ENCODE assay signal across 12 cellular contexts in genomic region chr10:30247704-30248103, GRCh38.
DNase-seq lines count a peak whose midpoint lies in the region; ATAC-seq, FAIRE-seq and TF ChIP-seq lines count a peak whose summit lies in the region.
"Had no signal": no experiment of that assay in that cellular context is flagged by ENCODE, and none has a peak within 500 bp of the region (broad histone marks: within the 10 kb centered on the region; RNA-seq: fewer than 3 reads in every experiment).

No MANE protein-coding gene starts in this region.

- no peak overlapping the region for H3K4me3 ChIP-seq in GM12878
- H3K4me3 ChIP-seq in dorsolateral prefrontal cortex, result no peak overlapping the region
- H3K4me3 ChIP-seq: lower lobe of right lung had no signal

- peak; percentile 66 for ATAC-seq in GM21576 (IDR thresholded peaks at IDR 0.05; ENCODE audit: unreplicated experiment)
- peak; percentile 75 for ATAC-seq in GM12878
- no peak for ATAC-seq in HG03378 (IDR thresholded peaks at IDR 0.05; ENCODE audit: unreplicated experiment)
- ATAC-seq: esophagus mucosa, lower lobe of right lung had no signal

- H3K27ac ChIP-seq in GM12878 (ENCODE audit: control insufficient read depth, insufficient read depth) (no peak overlapping the region), dorsolateral prefrontal cortex (no peak overlapping the region)
- H3K27ac ChIP-seq: lower lobe of right lung had no signal

- CTCF ChIA-PET in GM12878 (lab: Yijun Ruan, JAX), result interaction anchor here (0.8 to 1.5 kb wide), 3 partner anchors 9 to 249 kb away, joined by 3 read pairs; no protein-coding TSS in a partner anchor

- RAD21 ChIA-PET in GM12878 (lab: Charles Lee; ENCODE audit: unreplicated experiment), result no interaction called here

- TF ChIP-seq EP300 in GM12878 (IDR thresholded peaks at IDR 0.05; ENCODE audit: borderline replicate concordance in 1 of 2, control insufficient read depth in 1 of 2, low read depth in 2 of 2, low read length in 2 of 2), result no peak

- no peak for TF ChIP-seq POLR2A in GM12878 (IDR thresholded peaks at IDR 0.05; ENCODE audit: low read depth, low read length)

- intact Hi-C loops in GM12878 (cut with micrococcal nuclease; ENCODE audit: unreplicated experiment), result no loop called here
- intact Hi-C loops in dorsolateral prefrontal cortex (cut with DNase I), result no loop called here

- H3K4me2 ChIP-seq in GM12878 (ENCODE audit: control insufficient read depth, insufficient read depth), result no peak overlapping the region

- no peak overlapping the region; the same call in 1 of the 2 replicates for H2AFZ ChIP-seq in GM12878 (ENCODE audit: control insufficient read depth, low read depth, low read length)

- H3K9me3 ChIP-seq in GM12878 (replicated peaks; ENCODE audit: control insufficient read depth, insufficient read depth, low read length), result no peaks in the 10 kb centered on the region; the same call in 2 of the 3 replicates
- H3K9me3 ChIP-seq: lower lobe of right lung had no signal

- SMC1A ChIA-PET in GM12878 (lab: Charles Lee; ENCODE audit: uncharacterized antibody, unreplicated experiment), result no interaction called here

- in situ Hi-C loops in GM12878 (cut with MboI), result loop anchor here (25.0 kb wide), 1 partner anchor 235 kb away; no protein-coding TSS in a partner anchor

- no TSS peak for BruUV-seq in GM12878 (replicated peaks; lab: Mats Ljungman, UMichigan)

- H3K36me3 ChIP-seq in GM12878 (ENCODE audit: control insufficient read depth in 2 of 2, insufficient read depth in 2 of 2, low read length in 1 of 2), result no peaks in the 10 kb centered on the region
- H3K36me3 ChIP-seq: lower lobe of right lung had no signal

- no peak overlapping the region for H3K9ac ChIP-seq in GM12878 (ENCODE audit: control insufficient read depth, insufficient read depth, low read length)

- no peaks in the 10 kb centered on the region for H3K4me1 ChIP-seq in GM12878 (ENCODE audit: control insufficient read depth, insufficient read depth, low read length)
- H3K4me1 ChIP-seq: lower lobe of right lung had no signal

- DNase-seq in GF-D8 (lab: John Stamatoyannopoulos, UW), result peak; percentile 21
- DNase-seq in NOMO-1 (lab: John Stamatoyannopoulos, UW; ENCODE audit: unreplicated experiment in 2 of 2), result peak; percentile 41 to 69
- DNase-seq in GM12878 (ENCODE audit: low read depth, low spot score), result no peak
- no peak for DNase-seq in stimulated activated CD4-positive, alpha-beta T cell treated with anti-CD3 and anti-CD28 coated beads, Interleukin-1b, Interleukin-23, amount 100 ng/mL, for 48 hours
- no peak for DNase-seq in dorsolateral prefrontal cortex
- no peak for DNase-seq in medulla oblongata (ENCODE audit: extremely low spot score)
- DNase-seq: lower lobe of right lung, NCI-H2227 treated with DMSO at 0.1 percent for 48 hours, T-helper 9 cell had no signal

- TF ChIP-seq CTCF in GM12878 (IDR thresholded peaks at IDR 0.05 in 2 of 3, conservative IDR thresholded peaks at IDR 0.05 in 1 of 3; ENCODE audit: control insufficient read depth in 2 of 3, extremely low read depth in 1 of 3, insufficient read depth in 1 of 3, low read depth in 3 of 3, low read length in 3 of 3) (no peak), dorsolateral prefrontal cortex (IDR thresholded peaks at IDR 0.05 in 54 of 56, conservative IDR thresholded peaks at IDR 0.05 in 2 of 56; ENCODE audit: low read depth in 1 of 56, partially characterized antibody in 56 of 56) (no peak)

- no peak for TF ChIP-seq RAD21 in GM12878 (IDR thresholded peaks at IDR 0.05; ENCODE audit: insufficient read depth, low read depth, low read length)

- no peaks in the 10 kb centered on the region for H4K20me1 ChIP-seq in GM12878 (ENCODE audit: control insufficient read depth, insufficient read depth)

- WGBS in GM12878 (ENCODE audit: insufficient coverage, insufficient replicate concordance, low lambda C conversion rate, missing lambda C conversion rate), result 45% methylated on average over 4 of the region's 4 CpGs

- no peak for FAIRE-seq in GM12878 (lab: Jason Lieb, UNC)

- POLR2A ChIA-PET in GM12878 (lab: Charles Lee), result interaction anchor here (0.5 kb wide), 1 partner anchor 283 kb away, joined by 5 read pairs; no protein-coding TSS in a partner anchor

- H3K27me3 ChIP-seq in GM12878 (replicated peaks in 1 of 2; ENCODE audit: control insufficient read depth in 2 of 2, insufficient read depth in 2 of 2, low read length in 1 of 2) (no peaks in the 10 kb centered on the region), dorsolateral prefrontal cortex (no peaks in the 10 kb centered on the region)

- H3K79me2 ChIP-seq in GM12878 (ENCODE audit: control insufficient read depth, insufficient read depth, low read length), result no peaks in the 10 kb centered on the region

TF ChIP-seq in GM12878, 131 proteins besides CTCF, POLR2A, EP300 and RAD21:
- peak; percentile 84 for TF ChIP-seq SPI1 (IDR thresholded peaks at IDR 0.05; ENCODE audit: borderline replicate concordance, insufficient read depth, low read depth, low read length)
- 0 out of 2 replicates have a peak, but pooled peaks have one; percentile 35 for TF ChIP-seq CBX5 (IDR thresholded peaks at IDR 0.05; ENCODE audit: low read depth)
- TF ChIP-seq IRF5 (IDR thresholded peaks at IDR 0.05; ENCODE audit: borderline replicate concordance), result no peak
- TF ChIP-seq MLLT1 (IDR thresholded peaks at IDR 0.05), result 0 out of 2 replicates have a peak, but pooled peaks have one; percentile 25
TF ChIP-seq in GM12878: peak in this region for 3.

Comparison
In these comparisons a context has a peak if more than half of its experiments do, and no peak if none do; other contexts are left out.
1. DNase-seq: peak in GF-D8 (single experiment) and NOMO-1 (2 of 2); none in GM12878 (single experiment), stimulated activated CD4-positive, alpha-beta T cell treated with anti-CD3 and anti-CD28 coated beads, Interleukin-1b, Interleukin-23, amount 100 ng/mL, for 48 hours (single experiment), dorsolateral prefrontal cortex (0 of 10) and medulla oblongata (single experiment).